Comparison of ENCODE assay signal across 15 cellular contexts in the genomic region with DNA sequence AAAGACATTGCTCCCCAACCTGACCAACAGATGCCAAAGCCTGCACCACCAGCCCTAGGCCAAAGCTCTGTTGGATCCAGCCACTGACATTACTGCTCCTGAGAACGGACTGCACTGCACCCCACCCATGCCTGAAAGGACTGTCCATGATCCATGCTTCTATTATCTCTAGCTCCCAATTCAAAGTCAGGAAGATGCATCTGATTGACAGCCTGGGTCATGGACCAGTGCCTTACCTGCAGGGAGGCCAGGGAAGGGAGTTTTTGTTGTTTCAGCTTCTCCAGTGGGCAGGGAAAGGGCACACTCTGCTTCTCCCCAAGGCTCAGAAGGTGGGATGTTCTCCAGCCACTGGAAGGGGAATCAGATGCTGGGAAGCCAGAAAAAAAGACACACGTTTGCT.
"Had no signal": no experiment of that assay in that cellular context is flagged by ENCODE, and none has a peak within 500 bp of the region (broad histone marks: within the 10 kb centered on the region; RNA-seq: fewer than 3 reads in every experiment).

No MANE protein-coding gene starts in this region.

- H3K4me3 Mint-ChIP-seq: activated CD4-positive, alpha-beta memory T cell treated with anti-CD3 and anti-CD28 coated beads, Interleukin-2, amount 10 ng/mL, durations not matched to agents 7 days and 5 days; activated naive CD8-positive, alpha-beta T cell treated with anti-CD3 and anti-CD28 coated beads, Interleukin-2, amount 10 ng/mL, durations not matched to agents 7 days and 5 days; endodermal cell; naive thymus-derived CD8-positive, alpha-beta T cell; stimulated activated memory B cell treated with anti-CD40 and anti-IgM and Interleukin-4, amounts not matched to agents 10 μg/mL and 1 μg/mL and 100 μg/mL, for 72 hours; T-cell; WTC11 had no signal

- ATAC-seq: body of pancreas; foreskin keratinocyte; left cardiac atrium; naive thymus-derived CD8-positive, alpha-beta T cell; T-cell; WTC11 had no signal

- H3K9me3 Mint-ChIP-seq: activated CD4-positive, alpha-beta memory T cell treated with anti-CD3 and anti-CD28 coated beads, Interleukin-2, amount 10 ng/mL, durations not matched to agents 7 days and 5 days; activated naive CD8-positive, alpha-beta T cell treated with anti-CD3 and anti-CD28 coated beads, Interleukin-2, amount 10 ng/mL, durations not matched to agents 7 days and 5 days; endodermal cell; naive thymus-derived CD8-positive, alpha-beta T cell; stimulated activated memory B cell treated with anti-CD40 and anti-IgM and Interleukin-4, amounts not matched to agents 10 μg/mL and 1 μg/mL and 100 μg/mL, for 72 hours; T-cell; WTC11 had no signal

- DNase-seq: activated naive CD4-positive, alpha-beta T cell; activated naive CD8-positive, alpha-beta T cell treated with anti-CD3 and anti-CD28 coated beads, Interleukin-2, amount 10 ng/mL, durations not matched to agents 7 days and 5 days; body of pancreas; caudate nucleus; endodermal cell; foreskin keratinocyte; left cardiac atrium; mesenchymal stem cell; naive thymus-derived CD8-positive, alpha-beta T cell; stimulated activated CD4-positive, alpha-beta T cell treated with anti-CD3 and anti-CD28 coated beads, Interleukin-4, amount 100 ng/mL, for 24 hours; T-cell; tibial artery had no signal

- H3K36me3 Mint-ChIP-seq: activated naive CD8-positive, alpha-beta T cell treated with anti-CD3 and anti-CD28 coated beads, Interleukin-2, amount 10 ng/mL, durations not matched to agents 7 days and 5 days; naive thymus-derived CD8-positive, alpha-beta T cell; stimulated activated memory B cell treated with anti-CD40 and anti-IgM and Interleukin-4, amounts not matched to agents 10 μg/mL and 1 μg/mL and 100 μg/mL, for 72 hours; T-cell; WTC11 had no signal

- H3K27me3 Mint-ChIP-seq: stimulated activated memory B cell treated with anti-CD40 and anti-IgM and Interleukin-4, amounts not matched to agents 10 μg/mL and 1 μg/mL and 100 μg/mL, for 72 hours had no signal

- H3K27ac Mint-ChIP-seq: activated CD4-positive, alpha-beta memory T cell treated with anti-CD3 and anti-CD28 coated beads, Interleukin-2, amount 10 ng/mL, durations not matched to agents 7 days and 5 days; activated naive CD8-positive, alpha-beta T cell treated with anti-CD3 and anti-CD28 coated beads, Interleukin-2, amount 10 ng/mL, durations not matched to agents 7 days and 5 days; endodermal cell; stimulated activated memory B cell treated with anti-CD40 and anti-IgM and Interleukin-4, amounts not matched to agents 10 μg/mL and 1 μg/mL and 100 μg/mL, for 72 hours; T-cell; WTC11 had no signal
